In the genomic region with DNA sequence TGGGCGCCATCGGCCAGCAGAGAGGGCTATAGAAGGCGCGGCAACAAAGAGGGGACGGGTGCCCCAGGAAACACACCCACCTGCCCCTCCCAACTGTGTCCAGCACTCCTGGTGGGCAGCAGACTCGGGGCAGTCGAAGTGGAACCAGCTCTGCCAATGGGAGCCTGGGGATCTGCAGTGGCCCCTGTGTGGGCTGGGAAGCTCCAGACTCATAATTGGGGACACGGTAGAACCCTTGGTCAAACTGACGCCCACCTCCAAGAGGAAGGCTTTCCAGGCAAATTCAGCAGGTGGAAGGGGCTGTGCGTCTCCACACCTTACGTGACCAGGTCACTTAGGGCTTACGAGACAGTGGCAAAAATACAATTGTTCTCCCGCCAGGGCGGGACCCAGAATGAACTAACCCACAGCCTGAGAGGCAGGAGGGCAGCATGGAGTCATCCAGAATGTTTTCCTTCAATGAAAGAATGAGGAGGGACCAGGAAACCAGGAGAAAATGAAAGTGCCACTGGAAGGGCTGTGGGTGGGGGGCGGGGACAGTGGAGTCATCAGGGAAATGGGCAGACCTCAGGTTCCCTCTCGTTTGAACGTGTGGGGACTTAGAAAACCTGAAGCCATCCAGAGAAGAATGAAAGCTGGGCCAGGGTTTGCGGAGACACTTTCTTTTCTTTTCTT, we compare ENCODE assay signal across 1 cellular context.
A peak's percentile ranks its signal among the peaks of the same experiment; 100 is the strongest.
TF ChIP-seq lines count a peak whose summit lies in the region.

No MANE protein-coding gene starts in this region.

TF ChIP-seq in HepG2, 621 proteins besides CTCF, POLR2A, EP300 and RAD21:
- TF ChIP-seq, protein P1, sequence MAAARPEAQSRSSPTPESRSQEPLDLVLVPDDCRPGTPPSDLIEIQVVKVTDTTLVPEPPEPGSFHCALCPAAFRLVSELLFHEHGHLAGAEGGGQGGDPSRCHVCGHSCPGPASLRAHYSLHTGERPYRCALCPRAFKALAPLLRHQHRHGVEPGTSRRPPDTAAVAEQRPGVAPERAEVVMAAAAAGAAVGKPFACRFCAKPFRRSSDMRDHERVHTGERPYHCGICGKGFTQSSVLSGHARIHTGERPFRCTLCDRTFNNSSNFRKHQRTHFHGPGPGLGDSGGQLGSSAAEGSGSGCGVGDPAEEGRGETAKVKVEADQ (CRISPR knock-in tag; IDR thresholded peaks at IDR 0.05; ENCODE audit: borderline replicate concordance): 0 out of 2 replicates have a peak, but pooled peaks have one; percentile 28
- TF ChIP-seq, protein P2, sequence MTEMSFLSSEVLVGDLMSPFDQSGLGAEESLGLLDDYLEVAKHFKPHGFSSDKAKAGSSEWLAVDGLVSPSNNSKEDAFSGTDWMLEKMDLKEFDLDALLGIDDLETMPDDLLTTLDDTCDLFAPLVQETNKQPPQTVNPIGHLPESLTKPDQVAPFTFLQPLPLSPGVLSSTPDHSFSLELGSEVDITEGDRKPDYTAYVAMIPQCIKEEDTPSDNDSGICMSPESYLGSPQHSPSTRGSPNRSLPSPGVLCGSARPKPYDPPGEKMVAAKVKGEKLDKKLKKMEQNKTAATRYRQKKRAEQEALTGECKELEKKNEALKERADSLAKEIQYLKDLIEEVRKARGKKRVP (CRISPR knock-in tag; IDR thresholded peaks at IDR 0.05): no peak
- no peak for TF ChIP-seq ZKSCAN1 (IDR thresholded peaks at IDR 0.05; ENCODE audit: low read length)
- no peak for TF ChIP-seq ZBTB42 (CRISPR knock-in tag; IDR thresholded peaks at IDR 0.05)
